8 cellular contexts compared by ENCODE assay signal in the genomic region with DNA sequence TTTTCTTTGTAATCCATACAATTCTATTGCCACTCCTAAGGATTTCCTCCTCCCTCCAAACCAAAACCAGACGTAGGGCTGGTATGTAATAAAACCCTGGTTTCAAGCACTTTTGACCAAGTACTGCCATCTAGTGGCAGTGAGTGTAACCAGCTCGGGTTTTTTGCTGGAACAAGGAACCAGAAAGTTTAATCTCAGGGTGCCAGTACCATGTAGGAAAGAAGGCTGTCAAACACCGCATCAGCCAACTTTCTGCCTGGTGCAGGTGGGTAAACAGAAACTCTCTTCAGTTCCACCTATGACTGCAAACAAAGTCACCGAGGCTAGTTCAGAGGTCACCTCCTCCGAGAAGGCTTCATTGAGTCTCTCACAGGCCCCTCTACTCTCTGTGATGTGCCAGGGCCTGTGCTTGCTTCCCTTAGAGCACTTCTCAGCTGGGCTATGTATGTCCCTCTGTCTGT. TPM values are rescaled to one million over a fixed set of nuclear protein-coding genes. Genes with fewer than 3 reads are reported as not detected.
DNase-seq lines count a peak whose midpoint lies in the region; ATAC-seq and TF ChIP-seq lines count a peak whose summit lies in the region.

No MANE protein-coding gene starts in this region.

- H3K27ac Mint-ChIP-seq in activated naive CD8-positive, alpha-beta T cell treated with anti-CD3 and anti-CD28 coated beads, Interleukin-2, amount 10 ng/mL, durations not matched to agents 7 days and 5 days: no peak overlapping the region
- no peak overlapping the region for H3K27ac Mint-ChIP-seq in glutamatergic neuron (ENCODE audit: unreplicated experiment)

- peak; percentile 71 for ATAC-seq in GM18498 (IDR thresholded peaks at IDR 0.05; ENCODE audit: unreplicated experiment)
- peak; percentile 89 for ATAC-seq in SK-N-SH treated with all-trans-retinoic acid at 6 μM for 48 hours
- peak; percentile 52 for ATAC-seq in activated naive CD8-positive, alpha-beta T cell treated with anti-CD3 and anti-CD28 coated beads, Interleukin-2, amount 10 ng/mL, durations not matched to agents 7 days and 5 days (ENCODE audit: low read depth)
- ATAC-seq in HG03442 (IDR thresholded peaks at IDR 0.05; ENCODE audit: unreplicated experiment): no peak

- no TSS peak for BruUV-seq in A673 (replicated peaks; lab: Mats Ljungman, UMichigan)

- CTCF ChIA-PET in A673 (lab: Charles Lee): interaction anchor here (3.2 kb wide), 1 partner anchor 100 kb away, joined by 37 read pairs; no protein-coding TSS in a partner anchor

- no peak overlapping the region for H3K27ac ChIP-seq in A673 (ENCODE audit: low read depth, low read length, poor library complexity, severe bottlenecking)

- no peaks in the 10 kb centered on the region for H3K36me3 Mint-ChIP-seq in activated naive CD8-positive, alpha-beta T cell treated with anti-CD3 and anti-CD28 coated beads, Interleukin-2, amount 10 ng/mL, durations not matched to agents 7 days and 5 days
- no peaks in the 10 kb centered on the region for H3K36me3 Mint-ChIP-seq in glutamatergic neuron (ENCODE audit: unreplicated experiment)

- H3K4me1 Mint-ChIP-seq in activated naive CD8-positive, alpha-beta T cell treated with anti-CD3 and anti-CD28 coated beads, Interleukin-2, amount 10 ng/mL, durations not matched to agents 7 days and 5 days: no peaks in the 10 kb centered on the region
- peaks cover 6% of the 10 kb centered on the region for H3K4me1 Mint-ChIP-seq in glutamatergic neuron (ENCODE audit: low read depth, unreplicated experiment)

- H3K9me3 ChIP-seq in A673 (ENCODE audit: low read depth, low read length, poor library complexity, severe bottlenecking): no peaks in the 10 kb centered on the region

- peak; percentile 88 for TF ChIP-seq CTCF in A673 (conservative IDR thresholded peaks at IDR 0.05; ENCODE audit: low read depth, low read length)
- peak; percentile 92 for TF ChIP-seq CTCF in glutamatergic neuron (IDR thresholded peaks at IDR 0.05; ENCODE audit: partially characterized antibody, unreplicated experiment)

- no peaks in the 10 kb centered on the region for H3K27me3 ChIP-seq in A673 (replicated peaks; ENCODE audit: insufficient read depth, low read depth, low read length, poor library complexity)

- DNase-seq in A673 (ENCODE audit: low spot score) (peak; percentile 77), M059J (ENCODE audit: low read depth) (peak; percentile 61), glutamatergic neuron (peak; percentile 68), posterior cingulate gyrus (peak in 6 of 10 donors; percentile 47 to 83 (median 66))
- DNase-seq in activated naive CD8-positive, alpha-beta T cell treated with anti-CD3 and anti-CD28 coated beads, Interleukin-2, amount 10 ng/mL, durations not matched to agents 7 days and 5 days: no peak

- H3K4me3 ChIP-seq in A673 (ENCODE audit: low read depth, low read length, poor library complexity, severe bottlenecking): no peak overlapping the region

- H3K4me1 ChIP-seq in A673 (ENCODE audit: insufficient read depth, low read length, poor library complexity, severe bottlenecking): no peaks in the 10 kb centered on the region

- peaks cover 5% of the 10 kb centered on the region for H3K27me3 Mint-ChIP-seq in activated naive CD8-positive, alpha-beta T cell treated with anti-CD3 and anti-CD28 coated beads, Interleukin-2, amount 10 ng/mL, durations not matched to agents 7 days and 5 days
- peaks cover 5% of the 10 kb centered on the region for H3K27me3 Mint-ChIP-seq in glutamatergic neuron (ENCODE audit: unreplicated experiment)

- POLR2A ChIA-PET in A673 (lab: Charles Lee; ENCODE audit: low non-redundant PET): no interaction called here
- POLR2A ChIA-PET in activated naive CD8-positive, alpha-beta T cell treated with anti-CD3 and anti-CD28 coated beads, Interleukin-2, amount 10 ng/mL, durations not matched to agents 7 days and 5 days (lab: Charles Lee): interaction anchor here (0.8 kb wide), 1 partner anchor 10 kb away, joined by 5 read pairs; a partner anchor contains a TSS

- H3K36me3 ChIP-seq in A673 (ENCODE audit: insufficient read depth, low read length, poor library complexity, severe bottlenecking): no peaks in the 10 kb centered on the region

- intact Hi-C loops in A673 (cut with micrococcal nuclease; ENCODE audit: unreplicated experiment) (loop anchor here (2.0 kb wide), 1 partner anchor 99 kb away; no protein-coding TSS in a partner anchor), posterior cingulate gyrus (cut with DNase I) (loop anchor here (1.0 to 5.0 kb wide), 2 partner anchors 100 to 158 kb away; no protein-coding TSS in a partner anchor)

- no peaks in the 10 kb centered on the region for H3K9me3 Mint-ChIP-seq in activated naive CD8-positive, alpha-beta T cell treated with anti-CD3 and anti-CD28 coated beads, Interleukin-2, amount 10 ng/mL, durations not matched to agents 7 days and 5 days
- H3K9me3 Mint-ChIP-seq in glutamatergic neuron (ENCODE audit: unreplicated experiment): no peaks in the 10 kb centered on the region

- H3K4me3 Mint-ChIP-seq in activated naive CD8-positive, alpha-beta T cell treated with anti-CD3 and anti-CD28 coated beads, Interleukin-2, amount 10 ng/mL, durations not matched to agents 7 days and 5 days: no peak overlapping the region
- H3K4me3 Mint-ChIP-seq in glutamatergic neuron (ENCODE audit: unreplicated experiment): no peak overlapping the region

TF ChIP-seq in SK-N-SH treated with all-trans-retinoic acid at 6 μM for 48 hours, 23 proteins besides CTCF, POLR2A, EP300 and RAD21:
- TF ChIP-seq, protein P1, sequence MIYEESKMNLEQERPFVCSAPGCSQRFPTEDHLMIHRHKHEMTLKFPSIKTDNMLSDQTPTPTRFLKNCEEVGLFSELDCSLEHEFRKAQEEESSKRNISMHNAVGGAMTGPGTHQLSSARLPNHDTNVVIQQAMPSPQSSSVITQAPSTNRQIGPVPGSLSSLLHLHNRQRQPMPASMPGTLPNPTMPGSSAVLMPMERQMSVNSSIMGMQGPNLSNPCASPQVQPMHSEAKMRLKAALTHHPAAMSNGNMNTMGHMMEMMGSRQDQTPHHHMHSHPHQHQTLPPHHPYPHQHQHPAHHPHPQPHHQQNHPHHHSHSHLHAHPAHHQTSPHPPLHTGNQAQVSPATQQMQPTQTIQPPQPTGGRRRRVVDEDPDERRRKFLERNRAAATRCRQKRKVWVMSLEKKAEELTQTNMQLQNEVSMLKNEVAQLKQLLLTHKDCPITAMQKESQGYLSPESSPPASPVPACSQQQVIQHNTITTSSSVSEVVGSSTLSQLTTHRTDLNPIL (CRISPR knock-in tag; IDR thresholded peaks at IDR 0.05; ENCODE audit: low read depth): no peak
- TF ChIP-seq, protein P2, sequence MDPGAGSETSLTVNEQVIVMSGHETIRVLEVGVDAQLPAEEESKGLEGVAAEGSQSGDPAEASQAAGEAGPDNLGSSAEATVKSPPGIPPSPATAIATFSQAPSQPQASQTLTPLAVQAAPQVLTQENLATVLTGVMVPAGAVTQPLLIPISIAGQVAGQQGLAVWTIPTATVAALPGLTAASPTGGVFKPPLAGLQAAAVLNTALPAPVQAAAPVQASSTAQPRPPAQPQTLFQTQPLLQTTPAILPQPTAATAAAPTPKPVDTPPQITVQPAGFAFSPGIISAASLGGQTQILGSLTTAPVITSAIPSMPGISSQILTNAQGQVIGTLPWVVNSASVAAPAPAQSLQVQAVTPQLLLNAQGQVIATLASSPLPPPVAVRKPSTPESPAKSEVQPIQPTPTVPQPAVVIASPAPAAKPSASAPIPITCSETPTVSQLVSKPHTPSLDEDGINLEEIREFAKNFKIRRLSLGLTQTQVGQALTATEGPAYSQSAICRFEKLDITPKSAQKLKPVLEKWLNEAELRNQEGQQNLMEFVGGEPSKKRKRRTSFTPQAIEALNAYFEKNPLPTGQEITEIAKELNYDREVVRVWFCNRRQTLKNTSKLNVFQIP (CRISPR knock-in tag; IDR thresholded peaks at IDR 0.05; ENCODE audit: borderline replicate concordance, low read depth): no peak
- TF ChIP-seq TCF4 (CRISPR knock-in tag; IDR thresholded peaks at IDR 0.05; ENCODE audit: borderline replicate concordance): no peak
- no peak for TF ChIP-seq ISL1 (CRISPR knock-in tag; IDR thresholded peaks at IDR 0.05)
- TF ChIP-seq CSDC2 (CRISPR knock-in tag; IDR thresholded peaks at IDR 0.05): no peak

RNA-seq across cellular contexts. Expression of a gene that starts 10.2 kb away (rescaled TPM):
- total RNA-seq in A673 (2021) (not detected in 2 replicates), glutamatergic neuron (ENCODE audit: unreplicated experiment) (37.3 TPM)
- not detected in 2 replicates for total RNA-seq in M059J (2014; rRNA removed; shearing (Covaris generic))
- 1 to 10 TPM; 1.3 TPM for total RNA-seq in activated naive CD8-positive, alpha-beta T cell treated with anti-CD3 and anti-CD28 coated beads, Interleukin-2, amount 10 ng/mL, durations not matched to agents 7 days and 5 days

RNA-seq across cellular contexts. Expression of a gene that starts 32.1 kb away (rescaled TPM):
- total RNA-seq in A673 (2021): not detected in 2 replicates
- not detected in 2 replicates for total RNA-seq in M059J (2014; rRNA removed; shearing (Covaris generic))
- total RNA-seq in activated naive CD8-positive, alpha-beta T cell treated with anti-CD3 and anti-CD28 coated beads, Interleukin-2, amount 10 ng/mL, durations not matched to agents 7 days and 5 days: not detected
- not detected for total RNA-seq in glutamatergic neuron (ENCODE audit: unreplicated experiment)

Comparison
In these comparisons a context has a peak if more than half of its experiments do, and no peak if none do; other contexts are left out.
1. RNA of a gene that starts 10.2 kb away (total RNA-seq): 37.3 TPM in glutamatergic neuron (single experiment); 1.3 TPM in activated naive CD8-positive, alpha-beta T cell treated with anti-CD3 and anti-CD28 coated beads, Interleukin-2, amount 10 ng/mL, durations not matched to agents 7 days and 5 days, not detected in A673 and not detected in M059J; every median in the first group is over 10 times any median in the second.